21 cellular contexts compared by ENCODE assay signal in genomic region chr7:141118809-141119586, GRCh38. TPM values are rescaled to one million over a fixed set of nuclear protein-coding genes. Genes with fewer than 3 reads are reported as not detected.
A peak's percentile ranks its signal among the peaks of the same experiment; 100 is the strongest.
DNase-seq lines count a peak whose midpoint lies in the region; ATAC-seq, FAIRE-seq and TF ChIP-seq lines count a peak whose summit lies in the region.
"Had no signal": no experiment of that assay in that cellular context is flagged by ENCODE, and none has a peak within 500 bp of the region (broad histone marks: within the 10 kb centered on the region; RNA-seq: fewer than 3 reads in every experiment).

No MANE protein-coding gene starts in this region.

- H2AK5ac ChIP-seq in H9 (ENCODE audit: insufficient read length, low read length) = no peak overlapping the region

- H3K79me1 ChIP-seq in H9 (ENCODE audit: insufficient read depth, low read depth, low read length, poor library complexity, severe bottlenecking) = peaks cover 5% of the 10 kb centered on the region

- no peak overlapping the region for H3K14ac ChIP-seq in H9 (ENCODE audit: insufficient read depth, low read length)

- H3K79me2 ChIP-seq in H9 (ENCODE audit: insufficient read depth, low read length) (peaks cover 6% of the 10 kb centered on the region; the same call in 1 of the 2 replicates), K562 (ENCODE audit: control insufficient read depth, insufficient read depth, low read length) (no peaks in the 10 kb centered on the region), neural progenitor cell (ENCODE audit: low read depth) (no peaks in the 10 kb centered on the region)

- H2BK5ac ChIP-seq in H9 (ENCODE audit: insufficient read length, low read length) = no peak overlapping the region

- H3K27me3 ChIP-seq in H9 (ENCODE audit: insufficient read depth, low read length) (no peaks in the 10 kb centered on the region), K562 (ENCODE audit: control insufficient read depth in 2 of 2, insufficient read depth in 2 of 2, low read length in 2 of 2) (no peaks in the 10 kb centered on the region; a peak in 1 of 5 replicates), neural progenitor cell (no peaks in the 10 kb centered on the region)
- H3K27me3 ChIP-seq: MG63 had no signal

- peaks cover 2 to 3% (median 3%) of the 10 kb centered on the region in 3 experiments; a peak in 3 of 7 replicates for H3K36me3 Mint-ChIP-seq in H9 (ENCODE audit: insufficient read depth in 1 of 3, low read depth in 3 of 3)
- H3K36me3 Mint-ChIP-seq in neural progenitor cell = no peaks in the 10 kb centered on the region
- H3K36me3 Mint-ChIP-seq: CD8-positive, alpha-beta memory T cell had no signal

- no CpG with 5 or more reads among the region's 9 CpGs for WGBS in H9 (ENCODE audit: extremely low coverage, insufficient read length, low lambda C conversion rate)
- 4% methylated on average over 9 of the region's 9 CpGs for WGBS in K562 (ENCODE audit: insufficient coverage, low coverage, missing lambda C conversion rate)

- H3K9me3 ChIP-seq in H9 (ENCODE audit: control insufficient read depth, low read depth, low read length) (no peaks in the 10 kb centered on the region), K562 (replicated peaks; ENCODE audit: control insufficient read depth, insufficient read depth, low read depth, low read length) (no peaks in the 10 kb centered on the region), neural progenitor cell (ENCODE audit: low read depth) (no peaks in the 10 kb centered on the region)
- H3K9me3 ChIP-seq: MG63 had no signal

- TF ChIP-seq RAD21 in K562 (CRISPR knock-in tag; conservative IDR thresholded peaks at IDR 0.05 in 1 of 2, IDR thresholded peaks at IDR 0.05 in 1 of 2) = no peak

- H3K9me1 ChIP-seq in K562 (ENCODE audit: control insufficient read depth, insufficient read depth, low read length) = no peaks in the 10 kb centered on the region

- no peak overlapping the region for H2BK12ac ChIP-seq in H9 (ENCODE audit: insufficient read length, low read depth, low read length)

- no peaks in the 10 kb centered on the region for H3K23me2 ChIP-seq in H9 (ENCODE audit: insufficient read length, low read depth, low read length, poor library complexity, severe bottlenecking)

- H3K56ac ChIP-seq in H9 (ENCODE audit: insufficient read length, low read depth, low read length) = no peak overlapping the region

- H2BK120ac ChIP-seq in H9 (ENCODE audit: low read depth, low read length, poor library complexity, severe bottlenecking) = no peak overlapping the region

- no peak for TF ChIP-seq POLR2A in K562 (conservative IDR thresholded peaks at IDR 0.05)

- ATAC-seq in K562 (peak; percentile 23; the same call in 2 of the 3 replicates), HG03280 (IDR thresholded peaks at IDR 0.05; ENCODE audit: unreplicated experiment) (no peak), GM21619 (IDR thresholded peaks at IDR 0.05; ENCODE audit: unreplicated experiment) (no peak)
- ATAC-seq: Right ventricle myocardium inferior had no signal

- H3K27me3 Mint-ChIP-seq in H9 (ENCODE audit: low read depth) (no peaks in the 10 kb centered on the region; the same call in 1 of the 2 replicates), neural progenitor cell (ENCODE audit: insufficient read depth, low read depth) (peaks cover 3% of the 10 kb centered on the region)

- H3K4me1 ChIP-seq in H9 (ENCODE audit: insufficient read depth, low read length) (peaks cover 3% of the 10 kb centered on the region; the same call in 1 of the 2 replicates), K562 (replicated peaks in 1 of 2; ENCODE audit: control insufficient read depth in 2 of 2, insufficient read depth in 2 of 2, low read length in 2 of 2) (no peaks in the 10 kb centered on the region), neural progenitor cell (peaks cover 10% of the 10 kb centered on the region)

- no peak overlapping the region for H2BK20ac ChIP-seq in H9 (ENCODE audit: low read depth, low read length, poor library complexity, severe bottlenecking)

- no peak overlapping the region for H4K8ac ChIP-seq in H9 (replicated peaks; ENCODE audit: insufficient read length, low read depth, low read length)

- H3K4me1 Mint-ChIP-seq in H9 (peaks cover 24 to 26% of the 10 kb centered on the region in 2 experiments), neural progenitor cell (peaks cover 4% of the 10 kb centered on the region)
- H3K4me1 Mint-ChIP-seq: CD8-positive, alpha-beta memory T cell had no signal

- H3T11ph ChIP-seq in H9 (ENCODE audit: low read length) = no peak overlapping the region

- H3K18ac ChIP-seq in H9 (ENCODE audit: insufficient read length, low read depth, low read length) = no peak overlapping the region

- POLR2A ChIA-PET in K562 (lab: Yijun Ruan, JAX) = no interaction called here

- FAIRE-seq in K562 (lab: Jason Lieb, UNC) = no peak
- FAIRE-seq: RCC 7860 had no signal

- no peak overlapping the region for H3K9ac ChIP-seq in H9 (ENCODE audit: extremely low read depth, insufficient read length, low read length)
- no peak overlapping the region for H3K9ac ChIP-seq in K562 (ENCODE audit: insufficient read depth in 1 of 2, low read depth in 2 of 2, low read length in 2 of 2)
- H3K9ac ChIP-seq in neural progenitor cell = no peak overlapping the region
- H3K9ac ChIP-seq: GM23248 had no signal

- H3K4me3 ChIP-seq in K562 = no peak overlapping the region
- H3K4me3 ChIP-seq in neural progenitor cell = no peak overlapping the region
- H3K4me3 ChIP-seq: GM23248, MG63 had no signal

- no peaks in the 10 kb centered on the region for H4K20me1 ChIP-seq in H9 (ENCODE audit: control insufficient read depth, insufficient read depth, insufficient read length)
- H4K20me1 ChIP-seq in K562 (replicated peaks; ENCODE audit: control insufficient read depth, insufficient read depth, low read length) = no peaks in the 10 kb centered on the region
- H4K20me1 ChIP-seq in neural progenitor cell (ENCODE audit: low read depth) = no peaks in the 10 kb centered on the region

- no peak overlapping the region for H4K5ac ChIP-seq in H9 (ENCODE audit: insufficient read length, low read depth, low read length)

- intact Hi-C loops in K562 (cut with micrococcal nuclease) = no loop called here

- no peak overlapping the region for H3K4me2 ChIP-seq in H9 (ENCODE audit: insufficient read depth, insufficient read length, low read length)
- H3K4me2 ChIP-seq in K562 (ENCODE audit: insufficient read depth, low read length) = no peak overlapping the region
- H3K4me2 ChIP-seq in neural progenitor cell = no peak overlapping the region

- in situ Hi-C loops in K562 (cut with MboI) = no loop called here

- CTCF ChIA-PET in K562 (lab: Yijun Ruan, JAX; ENCODE audit: low intra/inter-chr PET ratio) = no interaction called here

- H2AFZ ChIP-seq in H9 (ENCODE audit: low read length) (no peak overlapping the region), K562 (ENCODE audit: low read depth, low read length) (no peak overlapping the region), neural progenitor cell (replicated peaks) (peak overlapping the region; percentile 50)
- H2AFZ ChIP-seq: GM23248 had no signal

- TF ChIP-seq CTCF in H9 (conservative IDR thresholded peaks at IDR 0.05) (no peak), K562 (IDR thresholded peaks at IDR 0.05 in 2 of 3, conservative IDR thresholded peaks at IDR 0.05 in 1 of 3; ENCODE audit: insufficient read depth in 2 of 3, low read depth in 1 of 3, low read length in 3 of 3) (no peak), neural progenitor cell (IDR thresholded peaks at IDR 0.05) (no peak)

- peak; percentile 49 for DNase-seq in DMS 273 (lab: John Stamatoyannopoulos, UW; ENCODE audit: unreplicated experiment)
- DNase-seq in H9 = no peak
- no peak for DNase-seq in K562 (ENCODE audit: extremely low read depth in 1 of 4, low spot score in 3 of 4)
- DNase-seq in neural progenitor cell (ENCODE audit: low spot score) = no peak
- no peak for DNase-seq in stimulated activated CD4-positive, alpha-beta T cell treated with anti-CD3 and anti-CD28 coated beads, Interleukin-4, amount 100 ng/mL, for 24 hours
- DNase-seq: Calu3; CD8-positive, alpha-beta memory T cell; GM23248; MG63; NCI-H1417 treated with DMSO at 0.1 percent for 48 hours; NCI-H187; NCI-H226; NCI-H510A treated with DMSO at 0.1 percent for 48 hours; NCI-H774; OCI-M1 had no signal

- H3K9me3 Mint-ChIP-seq in H9 = peaks cover 3 to 6% of the 10 kb centered on the region in 2 experiments; a peak in 3 of 5 replicates
- peaks cover 5% of the 10 kb centered on the region for H3K9me3 Mint-ChIP-seq in neural progenitor cell
- H3K9me3 Mint-ChIP-seq: T-helper 1 cell treated with Interleukin-12 subunit alpha and Interleukin-12 subunit beta and Interleukin-4 antibody, amounts not matched to agents 30 μg/mL and 1 μg/mL, for 36 hours had no signal

- no peak overlapping the region for H3K4ac ChIP-seq in H9 (ENCODE audit: low read depth, low read length)

- H3F3A ChIP-seq in neural progenitor cell (ENCODE audit: low read depth) = no peaks in the 10 kb centered on the region

- H3K27ac ChIP-seq in H9 (ENCODE audit: insufficient read length, low read depth, low read length) (no peak overlapping the region), K562 (ENCODE audit: extremely low read depth, low read depth, low read length) (no peak overlapping the region), neural progenitor cell (no peak overlapping the region)
- H3K27ac ChIP-seq: C4-2B, GM23248 had no signal

- BruUV-seq in K562 (replicated peaks; lab: Mats Ljungman, UMichigan) = no TSS peak

- no peak for TF ChIP-seq EP300 in K562 (IDR thresholded peaks at IDR 0.05; ENCODE audit: low read length)

- H2BK15ac ChIP-seq in H9 (ENCODE audit: low read depth, low read length) = no peak overlapping the region

- H3K27ac Mint-ChIP-seq in H9 (peak overlapping the region in 2 of 3 experiments; percentile 50 to 65; a peak in 6 of 7 replicates), neural progenitor cell (no peak overlapping the region)
- H3K27ac Mint-ChIP-seq: CD8-positive, alpha-beta memory T cell; T-helper 1 cell treated with Interleukin-12 subunit alpha and Interleukin-12 subunit beta and Interleukin-4 antibody, amounts not matched to agents 30 μg/mL and 1 μg/mL, for 36 hours had no signal

- H4K91ac ChIP-seq in H9 (ENCODE audit: insufficient read length, low read depth, low read length) = no peak overlapping the region

- no peak overlapping the region for H3K23ac ChIP-seq in H9 (ENCODE audit: insufficient read length, low read depth, low read length)

- H3K36me3 ChIP-seq in K562 (ENCODE audit: control insufficient read depth, insufficient read depth, low read length) (no peaks in the 10 kb centered on the region), neural progenitor cell (no peaks in the 10 kb centered on the region)
- H3K36me3 ChIP-seq: MG63 had no signal

- H3K4me3 Mint-ChIP-seq in H9 = no peak overlapping the region; a peak in 1 of 5 replicates
- H3K4me3 Mint-ChIP-seq in neural progenitor cell = no peak overlapping the region
- H3K4me3 Mint-ChIP-seq: CD8-positive, alpha-beta memory T cell; T-helper 1 cell treated with Interleukin-12 subunit alpha and Interleukin-12 subunit beta and Interleukin-4 antibody, amounts not matched to agents 30 μg/mL and 1 μg/mL, for 36 hours had no signal

RNA-seq across cellular contexts. Expression of gene TMEM178B, which starts 45.1 kb away (rescaled TPM):
- total RNA-seq in H9 (2021) (9.3 and 11.3 TPM in 2 replicates), K562 (2014; rRNA removed) (not detected in 2 replicates), K562 (2014; rRNA removed; fragmentation: Illumina TruSeq; extraction: Trizol) (under 0.01 TPM in 1 of 2 replicates, not detected in the other), K562 (2015; rRNA removed; fragmentation: Illumina TruSeq; extraction: Trizol) (0.04 TPM in 1 of 2 replicates, not detected in the other), K562 (2021) (0.02 TPM in 1 of 2 replicates, not detected in the other), neural progenitor cell (ENCODE audit: low replicate concordance) (2.9 and 3.7 TPM in 2 replicates)
- not detected in 2 replicates for total RNA-seq in K562 (2011; cell fraction: chromatin; rRNA removed; ENCODE audit: low replicate concordance)
- total RNA-seq in K562 (2011; cell fraction: nucleolus; rRNA removed) = not detected in 2 replicates
- not detected in 2 replicates for total RNA-seq in K562 (2011; cell fraction: nucleoplasm; rRNA removed)
- polyA plus RNA-seq in K562 (2011; rRNA removed) (0.01 and 0.03 TPM in 2 replicates), K562 (2014; fragmentation: Illumina TruSeq; extraction: Trizol) (0.03 TPM in 1 of 2 replicates, not detected in the other), K562 (2014; fragmentation: Nextera tagmentation; extraction: Ambion mirVana) (not detected), K562 (2014; rRNA removed) (0.01 and 0.03 TPM in 2 replicates)
- polyA plus RNA-seq in K562 (2011; cell fraction: cytosol; rRNA removed) = 0.01 TPM in 2 replicates
- 0.01 and 0.04 TPM in 2 replicates for polyA plus RNA-seq in K562 (2011; cell fraction: nucleus; rRNA removed)
- 0.01 and 0.06 TPM in 2 replicates for polyA plus RNA-seq in K562 (2012)
- polyA minus RNA-seq in K562 (2011; rRNA and poly(A)+ RNA removed) = 0.04 and 0.06 TPM in 2 replicates
- polyA minus RNA-seq in K562 (2011; cell fraction: cytosol; rRNA and poly(A)+ RNA removed) = not detected in 2 replicates
- under 0.01 and 0.11 TPM in 2 replicates for polyA minus RNA-seq in K562 (2011; cell fraction: nucleus; rRNA and poly(A)+ RNA removed)
